24 cellular contexts compared by ENCODE assay signal in the genomic region with DNA sequence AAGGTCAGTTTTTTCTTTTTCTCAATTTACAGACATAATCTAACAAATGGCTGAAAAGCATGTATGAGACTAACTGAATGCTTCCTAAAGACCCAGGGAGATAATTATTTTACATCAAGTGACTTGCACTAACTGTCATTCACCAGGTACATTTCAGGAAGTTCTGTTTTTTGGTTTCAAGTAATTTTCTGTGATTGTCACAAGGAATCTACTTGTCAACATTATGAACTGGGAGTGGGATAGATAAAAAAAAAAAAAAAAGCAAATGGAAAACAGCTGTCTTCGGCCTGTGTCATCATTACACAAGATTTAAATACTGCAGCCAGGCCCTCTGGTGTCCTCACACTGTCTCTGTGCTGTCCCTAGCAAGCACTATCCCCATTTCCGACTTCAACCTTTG.
"Had no signal": no experiment of that assay in that cellular context is flagged by ENCODE, and none has a peak within 500 bp of the region (broad histone marks: within the 10 kb centered on the region; RNA-seq: fewer than 3 reads in every experiment).

No MANE protein-coding gene starts in this region.

- H3K27me3 ChIP-seq: neural progenitor cell, ovary, right lobe of liver, sigmoid colon, stomach, thyroid gland, tibial nerve, upper lobe of left lung, vagina had no signal

- H2AFZ ChIP-seq: neural progenitor cell, parathyroid adenoma had no signal

- H3K79me2 ChIP-seq: parathyroid adenoma had no signal

- H3K4me1 ChIP-seq: neural progenitor cell, parathyroid adenoma, psoas muscle, right lobe of liver, sigmoid colon, stomach, thyroid gland, tibial nerve, upper lobe of left lung, vagina had no signal

- H3K9me3 ChIP-seq: ovary, psoas muscle, right lobe of liver, thoracic aorta, thyroid gland, upper lobe of left lung, vagina had no signal

- H3K4me3 ChIP-seq: neural progenitor cell, ovary, psoas muscle, right lobe of liver, sigmoid colon, stomach, thoracic aorta, thyroid gland, tibial nerve, upper lobe of left lung, vagina had no signal

- H3K9ac ChIP-seq: neural progenitor cell, parathyroid adenoma had no signal

- H3K27ac ChIP-seq: neural progenitor cell, ovary, parathyroid adenoma, psoas muscle, right lobe of liver, sigmoid colon, stomach, thoracic aorta, thyroid gland, tibial nerve, upper lobe of left lung, vagina had no signal

- H3K36me3 ChIP-seq: neural progenitor cell, ovary, right lobe of liver, sigmoid colon, stomach, thoracic aorta, thyroid gland, tibial nerve, upper lobe of left lung, vagina had no signal

- H3K4me2 ChIP-seq: neural progenitor cell had no signal

- DNase-seq: natural killer cell; occipital lobe; ovary; posterior cingulate gyrus; psoas muscle; right cardiac atrium; right lobe of liver; sigmoid colon; small intestine; stimulated activated CD4-positive, alpha-beta T cell treated with anti-CD3 and anti-CD28 coated beads, Interleukin-15, amount 100 ng/mL, for 24 hours; stimulated activated CD4-positive, alpha-beta T cell treated with anti-CD3 and anti-CD28 coated beads, Interleukin-2, amount 100 ng/mL, for 24 hours; stimulated activated CD4-positive, alpha-beta T cell treated with anti-CD3 and anti-CD28 coated beads, Interleukin-2, amount 100 ng/mL, for 48 hours; stimulated activated CD4-positive, alpha-beta T cell treated with anti-CD3 and anti-CD28 coated beads, Interleukin-4, amount 100 ng/mL, for 24 hours; stimulated activated naive B cell treated with anti-CD40 and anti-IgM and Interleukin-4, amounts not matched to agents 10 μg/mL and 1 μg/mL and 100 μg/mL, for 72 hours; stimulated activated naive CD4-positive, alpha-beta T cell treated with Interleukin-2 at 50 U/mL for 16 hours; stomach; thyroid gland; trophoblast cell; upper lobe of left lung had no signal
